30 cellular contexts compared by ENCODE assay signal in the genomic region with DNA sequence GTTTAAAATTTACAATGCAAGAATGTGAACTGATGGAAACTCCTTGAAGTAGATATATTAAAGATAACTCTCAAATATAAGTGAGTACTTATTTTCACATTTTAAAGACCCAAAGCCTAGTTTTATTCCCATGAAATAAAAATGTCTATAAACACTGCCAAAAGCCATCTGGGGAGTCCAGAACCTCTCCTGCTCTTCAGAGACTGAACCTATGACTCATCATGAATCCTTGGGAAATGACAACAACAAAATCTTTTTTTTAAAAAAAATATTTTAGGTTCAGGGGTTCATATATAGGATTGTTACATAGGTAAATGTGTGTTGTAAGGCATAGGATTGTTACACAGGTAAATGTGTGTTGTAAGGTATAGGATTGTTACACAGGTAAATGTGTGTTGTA. TPM values are rescaled to one million over a fixed set of nuclear protein-coding genes. Genes with fewer than 3 reads are reported as not detected.
DNase-seq lines count a peak whose midpoint lies in the region; ATAC-seq, FAIRE-seq and TF ChIP-seq lines count a peak whose summit lies in the region.
"Had no signal": no experiment of that assay in that cellular context is flagged by ENCODE, and none has a peak within 500 bp of the region (broad histone marks: within the 10 kb centered on the region; RNA-seq: fewer than 3 reads in every experiment).

No MANE protein-coding gene starts in this region.

- intact Hi-C loops in MCF 10A (cut with micrococcal nuclease): no loop called here
- intact Hi-C loops in breast epithelium (cut with DNase I; ENCODE audit: low total_unique reads): no loop called here

- H3K4me3 Mint-ChIP-seq in MCF 10A (ENCODE audit: unreplicated experiment) (no peak overlapping the region), nephron progenitor cell (no peak overlapping the region), progenitor cell of endocrine pancreas (ENCODE audit: low read depth) (no peak overlapping the region)
- H3K4me3 Mint-ChIP-seq: activated CD4-positive, alpha-beta T cell treated with anti-CD3 and anti-CD28 coated beads for 36 hours; activated naive CD4-positive, alpha-beta T cell treated with anti-CD3 and anti-CD28 coated beads, Interleukin-2, amount 10 ng/mL, durations not matched to agents 7 days and 5 days; activated T-cell treated with anti-CD3 and anti-CD28 coated beads, Interleukin-2, amount 50 U/mL, for 4 hours; naive B cell; stimulated activated naive CD8-positive, alpha-beta T cell treated with anti-CD3 and anti-CD28 coated beads, Interleukin-15, Interleukin-2, amounts not matched to agents 100 ng/mL and 50 ng/mL, for 24 hours had no signal

- H3K4me3 ChIP-seq in breast epithelium (no peak overlapping the region), epithelial cell of esophagus (ENCODE audit: low read length) (no peak overlapping the region)
- H3K4me3 ChIP-seq: BLaER1 treated with 17β-estradiol and CSF1 and Interleukin-3, amounts not matched to agents 10 nM and 100 nM; esophagus squamous epithelium; heart right ventricle; PC-9; SJCRH30; tibial nerve had no signal

- H3K9me3 ChIP-seq in breast epithelium: no peaks in the 10 kb centered on the region
- H3K9me3 ChIP-seq: esophagus squamous epithelium, SJCRH30, tibial nerve had no signal

- no peaks in the 10 kb centered on the region for H3K36me3 Mint-ChIP-seq in MCF 10A (ENCODE audit: insufficient read depth, unreplicated experiment)
- peaks cover 6% of the 10 kb centered on the region for H3K36me3 Mint-ChIP-seq in nephron progenitor cell (ENCODE audit: low read depth)
- H3K36me3 Mint-ChIP-seq in progenitor cell of endocrine pancreas (ENCODE audit: insufficient read depth): no peaks in the 10 kb centered on the region

- H3K36me3 ChIP-seq in breast epithelium: no peaks in the 10 kb centered on the region
- H3K36me3 ChIP-seq: esophagus squamous epithelium, SJCRH30, tibial nerve had no signal

- no TSS peak for BruUV-seq in MCF 10A (replicated peaks; lab: Mats Ljungman, UMichigan)

- CTCF ChIA-PET in MCF 10A (lab: Yijun Ruan, JAX): interaction anchor here (0.6 kb wide), 1 partner anchor 36 kb away, joined by 3 read pairs; no protein-coding TSS in a partner anchor

- no peak for TF ChIP-seq CTCF in MCF 10A (IDR thresholded peaks at IDR 0.05; ENCODE audit: unreplicated experiment)
- TF ChIP-seq CTCF in breast epithelium (IDR thresholded peaks at IDR 0.05): no peak
- TF ChIP-seq CTCF in epithelial cell of esophagus (IDR thresholded peaks at IDR 0.05; ENCODE audit: insufficient read depth, low read depth, low read length, missing control alignments): no peak
- no peak for TF ChIP-seq CTCF in nephron progenitor cell (IDR thresholded peaks at IDR 0.05)
- no peak for TF ChIP-seq CTCF in progenitor cell of endocrine pancreas (IDR thresholded peaks at IDR 0.05; ENCODE audit: unreplicated experiment)

- H3K27ac ChIP-seq in breast epithelium: no peak overlapping the region
- H3K27ac ChIP-seq: BLaER1 treated with 17β-estradiol and CSF1 and Interleukin-3, amounts not matched to agents 10 nM and 100 nM; esophagus squamous epithelium; KMS-11; PC-9; SJCRH30; tibial nerve had no signal

- TF ChIP-seq POLR2A in breast epithelium (IDR thresholded peaks at IDR 0.05): no peak

- ATAC-seq in HG03108 (IDR thresholded peaks at IDR 0.05; ENCODE audit: unreplicated experiment): no peak
- no peak for ATAC-seq in HG03342 (IDR thresholded peaks at IDR 0.05; ENCODE audit: unreplicated experiment)
- ATAC-seq: activated CD4-positive, alpha-beta T cell treated with anti-CD3 and anti-CD28 coated beads for 36 hours; activated T-cell treated with anti-CD3 and anti-CD28 coated beads, Interleukin-2, amount 50 U/mL, for 4 hours; HCT116; heart right ventricle; left lobe of liver had no signal

- peak; percentile 69 for FAIRE-seq in RCC 7860 (lab: Jason Lieb, UNC)

- no peaks in the 10 kb centered on the region for H3K4me1 ChIP-seq in breast epithelium
- H3K4me1 ChIP-seq: SJCRH30, tibial nerve had no signal

- no peaks in the 10 kb centered on the region for H3K27me3 ChIP-seq in breast epithelium
- H3K27me3 ChIP-seq: BLaER1 treated with 17β-estradiol and CSF1 and Interleukin-3, amounts not matched to agents 10 nM and 100 nM; esophagus squamous epithelium; SJCRH30; tibial nerve had no signal

- H3K4me1 Mint-ChIP-seq in MCF 10A (ENCODE audit: insufficient read depth, unreplicated experiment) (peaks cover 18% of the 10 kb centered on the region), nephron progenitor cell (no peaks in the 10 kb centered on the region), progenitor cell of endocrine pancreas (ENCODE audit: low read depth) (peaks cover 4% of the 10 kb centered on the region)
- H3K4me1 Mint-ChIP-seq: naive B cell had no signal

- POLR2A ChIA-PET in MCF 10A (lab: Yijun Ruan, JAX): interaction anchor here (0.6 to 1.9 kb wide), 4 partner anchors 14 to 83 kb away, joined by 3 to 4 read pairs (median 4); no protein-coding TSS in a partner anchor

- H3K9me3 Mint-ChIP-seq in MCF 10A (ENCODE audit: unreplicated experiment): peaks cover 8% of the 10 kb centered on the region
- H3K9me3 Mint-ChIP-seq in nephron progenitor cell: peaks cover 25% of the 10 kb centered on the region
- H3K9me3 Mint-ChIP-seq in progenitor cell of endocrine pancreas (ENCODE audit: low read depth): no peaks in the 10 kb centered on the region
- H3K9me3 Mint-ChIP-seq: activated T-cell treated with anti-CD3 and anti-CD28 coated beads, Interleukin-2, amount 50 U/mL, for 4 hours had no signal

- peak; percentile 61 for DNase-seq in MCF 10A (ENCODE audit: unreplicated experiment)
- no peak for DNase-seq in breast epithelium (ENCODE audit: low spot score in 2 of 2)
- DNase-seq in RCC 7860 (ENCODE audit: low spot score): no peak
- peak; percentile 51 for DNase-seq in epithelial cell of esophagus (ENCODE audit: low read depth)
- DNase-seq in nephron progenitor cell: no peak
- no peak for DNase-seq in progenitor cell of endocrine pancreas (ENCODE audit: low spot score, unreplicated experiment)
- DNase-seq: 8988T; activated CD4-positive, alpha-beta T cell treated with anti-CD3 and anti-CD28 coated beads for 36 hours; activated naive CD4-positive, alpha-beta T cell treated with anti-CD3 and anti-CD28 coated beads, Interleukin-2, amount 10 ng/mL, durations not matched to agents 7 days and 5 days; activated T-cell treated with anti-CD3 and anti-CD28 coated beads, Interleukin-2, amount 50 U/mL, for 4 hours; aorta; esophagus squamous epithelium; GDM1; heart right ventricle; naive B cell; NCI-H1092; NCI-H2029 treated with DMSO at 0.1 percent for 48 hours; NCI-H446; PC-9; SJCRH30; stimulated activated CD4-positive, alpha-beta T cell treated with anti-CD3 and anti-CD28 coated beads, Interleukin-4, amount 100 ng/mL, for 4 hours had no signal

- H3K27ac Mint-ChIP-seq in MCF 10A (ENCODE audit: low read depth, unreplicated experiment) (no peak overlapping the region), nephron progenitor cell (no peak overlapping the region), progenitor cell of endocrine pancreas (no peak overlapping the region)
- H3K27ac Mint-ChIP-seq: activated CD4-positive, alpha-beta T cell treated with anti-CD3 and anti-CD28 coated beads for 36 hours; activated naive CD4-positive, alpha-beta T cell treated with anti-CD3 and anti-CD28 coated beads, Interleukin-2, amount 10 ng/mL, durations not matched to agents 7 days and 5 days; naive B cell; stimulated activated naive CD8-positive, alpha-beta T cell treated with anti-CD3 and anti-CD28 coated beads, Interleukin-15, Interleukin-2, amounts not matched to agents 100 ng/mL and 50 ng/mL, for 24 hours had no signal

- H3K27me3 Mint-ChIP-seq in MCF 10A (ENCODE audit: insufficient read depth, unreplicated experiment): no peaks in the 10 kb centered on the region
- H3K27me3 Mint-ChIP-seq in nephron progenitor cell (ENCODE audit: low read depth, poor library complexity): no peaks in the 10 kb centered on the region
- no peaks in the 10 kb centered on the region for H3K27me3 Mint-ChIP-seq in progenitor cell of endocrine pancreas
- H3K27me3 Mint-ChIP-seq: activated CD4-positive, alpha-beta T cell treated with anti-CD3 and anti-CD28 coated beads for 36 hours; activated naive CD4-positive, alpha-beta T cell treated with anti-CD3 and anti-CD28 coated beads, Interleukin-2, amount 10 ng/mL, durations not matched to agents 7 days and 5 days; stimulated activated naive CD8-positive, alpha-beta T cell treated with anti-CD3 and anti-CD28 coated beads, Interleukin-15, Interleukin-2, amounts not matched to agents 100 ng/mL and 50 ng/mL, for 24 hours had no signal

RNA-seq across cellular contexts. Expression of gene FYB1, which starts 33.8 kb away (rescaled TPM):
- 0.12 and 0.32 TPM in 2 replicates for total RNA-seq in MCF 10A (2022)
- total RNA-seq in breast epithelium: 10 to 100 TPM; 10.2 to 17.9 (median 11.4) TPM
- total RNA-seq in progenitor cell of endocrine pancreas: not detected in 2 replicates
- total RNA-seq: osteocyte, SJCRH30 had no signal

Comparison
In these comparisons a context has a peak if more than half of its experiments do, and no peak if none do; other contexts are left out.
1. DNase-seq: peak in MCF 10A (single experiment) and epithelial cell of esophagus (single experiment); none in breast epithelium (0 of 2), RCC 7860 (single experiment), nephron progenitor cell (single experiment) and progenitor cell of endocrine pancreas (single experiment).